In genomic region chr6:44249082-44249748, GRCh38 we compare ENCODE assay signal across 8 cellular contexts. TPM values are rescaled to one million over a fixed set of nuclear protein-coding genes. Genes with fewer than 3 reads are reported as not detected.
A peak's percentile ranks its signal among the peaks of the same experiment; 100 is the strongest.
DNase-seq lines count a peak whose midpoint lies in the region; ATAC-seq and TF ChIP-seq lines count a peak whose summit lies in the region.

No MANE protein-coding gene starts in this region.

- H3K4me1 ChIP-seq in IMR-90 (ENCODE audit: control insufficient read depth, insufficient read depth, low read length) (peaks cover 5% of the 10 kb centered on the region), mammary epithelial cell (ENCODE audit: insufficient read depth, low read length) (peaks cover 41% of the 10 kb centered on the region), muscle layer of duodenum (ENCODE audit: control insufficient read depth in 1 of 2, insufficient read depth in 2 of 2, low read length in 2 of 2) (peaks cover 4 to 29% of the 10 kb centered on the region in 2 donors), tibial nerve (peaks cover 0 to 62% (median 18%) of the 10 kb centered on the region in 4 donors)

- peak overlapping the region in 3 of 7 donors; percentile 6 to 95 (median 58) for H3K27ac Mint-ChIP-seq in CD14-positive monocyte

- H3K9me3 ChIP-seq in IMR-90 (ENCODE audit: control insufficient read depth, insufficient read depth, low read length) (no peaks in the 10 kb centered on the region), mammary epithelial cell (replicated peaks; ENCODE audit: insufficient read depth, low read length) (no peaks in the 10 kb centered on the region), muscle layer of duodenum (ENCODE audit: control insufficient read depth in 1 of 2, low read length in 2 of 2) (no peaks in the 10 kb centered on the region), tibial nerve (no peaks in the 10 kb centered on the region)

- intact Hi-C loops in IMR-90 (cut with micrococcal nuclease), result no loop called here
- intact Hi-C loops in mammary epithelial cell (cut with micrococcal nuclease), result no loop called here
- intact Hi-C loops in CD14-positive monocyte (cut with micrococcal nuclease), result loop anchor here in 1 of 2 donors (5.0 kb wide), 1 partner anchor 622 kb away; the partner anchor contains the start of gene GTPBP2

- H3K9me3 Mint-ChIP-seq in CD14-positive monocyte, result peaks cover 0 to 2% (median 0%) of the 10 kb centered on the region in 7 donors

- no peak overlapping the region for H3K27ac ChIP-seq in IMR-90 (ENCODE audit: insufficient read depth, low read length)
- no peak overlapping the region for H3K27ac ChIP-seq in mammary epithelial cell (ENCODE audit: insufficient read depth, low read depth, low read length)
- H3K27ac ChIP-seq in muscle layer of duodenum (ENCODE audit: low read length), result no peak overlapping the region
- peak overlapping the region in 2 of 4 donors; percentile 98 to 100 for H3K27ac ChIP-seq in tibial nerve

- no peak for ATAC-seq in IMR-90 (ENCODE audit: low read depth)

- H3K4ac ChIP-seq in IMR-90 (ENCODE audit: low read depth, low read length), result no peak overlapping the region

- peaks cover 44% of the 10 kb centered on the region for H3K36me3 ChIP-seq in IMR-90 (ENCODE audit: control insufficient read depth, insufficient read depth, low read length)
- peaks cover 55% of the 10 kb centered on the region for H3K36me3 ChIP-seq in mammary epithelial cell (ENCODE audit: insufficient read depth, low read length)
- H3K36me3 ChIP-seq in muscle layer of duodenum (ENCODE audit: control insufficient read depth in 1 of 2, insufficient read depth in 2 of 2, low read length in 2 of 2), result peaks cover 54 to 64% of the 10 kb centered on the region in 2 donors
- peaks cover 6 to 56% (median 27%) of the 10 kb centered on the region in 3 donors for H3K36me3 ChIP-seq in tibial nerve

- BruUV-seq in IMR-90 (replicated peaks; lab: Mats Ljungman, UMichigan) (no TSS peak), mammary epithelial cell (replicated peaks; lab: Mats Ljungman, UMichigan) (no TSS peak)

- no peak overlapping the region for H2BK120ac ChIP-seq in IMR-90 (ENCODE audit: low read depth, low read length)

- WGBS in IMR-90 (ENCODE audit: extremely low coverage in 2 of 2, insufficient read length in 1 of 2), 2 experiments, result 83% methylated on average over 2 of the region's 9 CpGs; no CpG with 5 or more reads in 1 of the 2 experiments
- 50% methylated on average over 8 of the region's 9 CpGs for WGBS in mammary epithelial cell (ENCODE audit: low coverage, missing lambda C conversion rate)
- WGBS in tibial nerve, 2 donors, result 84 to 88% methylated on average over 9 of the region's 9 CpGs

- TF ChIP-seq EP300 in tibial nerve (IDR thresholded peaks at IDR 0.05), result no peak

- H3K79me2 ChIP-seq in mammary epithelial cell (ENCODE audit: insufficient read depth, low read length), result peaks cover 73% of the 10 kb centered on the region

- H3K4me3 ChIP-seq in AG09309 (ENCODE audit: control insufficient read depth, low read depth, low read length) (peak overlapping the region; percentile 69), IMR-90 (ENCODE audit: insufficient read depth, low read depth, low read length) (no peak overlapping the region), mammary epithelial cell (replicated peaks in 1 of 3; ENCODE audit: insufficient read depth in 1 of 3, low read depth in 2 of 3, low read length in 3 of 3) (peak overlapping the region; percentile 75 to 89 (median 81)), muscle layer of duodenum (ENCODE audit: low read depth in 1 of 2, low read length in 2 of 2) (peak overlapping the region; percentile 87 to 100), tibial nerve (peak overlapping the region in 1 of 4 donors; percentile 73)

- H3K27me3 ChIP-seq in IMR-90 (ENCODE audit: control insufficient read depth, insufficient read depth, low read length) (no peaks in the 10 kb centered on the region), mammary epithelial cell (ENCODE audit: insufficient read depth, low read length) (no peaks in the 10 kb centered on the region), muscle layer of duodenum (ENCODE audit: low read depth, low read length) (no peaks in the 10 kb centered on the region), tibial nerve (no peaks in the 10 kb centered on the region)

- no peak for TF ChIP-seq RAD21 in IMR-90 (IDR thresholded peaks at IDR 0.05; ENCODE audit: low read length)

- no peak overlapping the region for H2AK5ac ChIP-seq in IMR-90 (ENCODE audit: low read depth, low read length)

- peaks cover 0 to 6% (median 0%) of the 10 kb centered on the region in 3 donors for H3K27me3 Mint-ChIP-seq in CD14-positive monocyte (ENCODE audit: low read depth in 3 of 3)

- H3K14ac ChIP-seq in IMR-90 (replicated peaks; ENCODE audit: low read depth, low read length), result no peak overlapping the region

- H4K91ac ChIP-seq in IMR-90 (ENCODE audit: insufficient read depth, low read depth, low read length), result no peak overlapping the region

- no peak overlapping the region for H2BK5ac ChIP-seq in IMR-90 (ENCODE audit: low read depth, low read length, poor library complexity, severe bottlenecking)

- H4K20me1 ChIP-seq in IMR-90 (ENCODE audit: insufficient read depth, low read length) (peaks cover 73% of the 10 kb centered on the region), mammary epithelial cell (ENCODE audit: insufficient read depth, low read length) (peaks cover 28% of the 10 kb centered on the region)

- H3K4me3 Mint-ChIP-seq in CD14-positive monocyte, result no peak overlapping the region

- H4K8ac ChIP-seq in IMR-90 (ENCODE audit: low read depth in 2 of 2, low read length in 2 of 2), result no peak overlapping the region

- TF ChIP-seq POLR2A in IMR-90 (IDR thresholded peaks at IDR 0.05; ENCODE audit: low read depth, low read length), result no peak
- no peak for TF ChIP-seq POLR2A in tibial nerve (IDR thresholded peaks at IDR 0.05)

- no peak for DNase-seq in AG09309 (ENCODE audit: low read depth)
- no peak for DNase-seq in IMR-90
- DNase-seq in mammary epithelial cell, result no peak
- DNase-seq in CD14-positive monocyte (ENCODE audit: low spot score), result no peak
- DNase-seq in NCI-H69 (lab: John Stamatoyannopoulos, UW), result no peak
- DNase-seq in tibial nerve (ENCODE audit: low spot score in 2 of 2), result no peak
- no peak for DNase-seq in inferior parietal cortex (ENCODE audit: extremely low spot score)

- no peak overlapping the region for H2BK15ac ChIP-seq in IMR-90 (ENCODE audit: low read depth, low read length)

- TF ChIP-seq CTCF in AG09309 (IDR thresholded peaks at IDR 0.05; ENCODE audit: control insufficient read depth, insufficient read depth, low read depth, low read length, missing control alignments) (no peak), IMR-90 (conservative IDR thresholded peaks at IDR 0.05; ENCODE audit: low read depth, low read length) (no peak), mammary epithelial cell (conservative IDR thresholded peaks at IDR 0.05 in 1 of 2, IDR thresholded peaks at IDR 0.05 in 1 of 2; ENCODE audit: extremely low read depth in 1 of 2, insufficient read depth in 1 of 2, low read depth in 1 of 2, low read length in 2 of 2) (no peak), CD14-positive monocyte (IDR thresholded peaks at IDR 0.05) (no peak), tibial nerve (IDR thresholded peaks at IDR 0.05) (no peak)

- H2AFZ ChIP-seq in IMR-90 (replicated peaks; ENCODE audit: low read length, poor library complexity) (no peak overlapping the region), mammary epithelial cell (ENCODE audit: low read depth, low read length) (no peak overlapping the region)

- H3K56ac ChIP-seq in IMR-90 (ENCODE audit: extremely low read depth, insufficient read depth, low read length), result no peak overlapping the region

- H4K5ac ChIP-seq in IMR-90 (ENCODE audit: low read depth, low read length), result no peak overlapping the region

- dilution Hi-C loops in IMR-90 (cut with HindIII; ENCODE audit: low sequenced_read_pairs, unreplicated experiment) (no loop called here), mammary epithelial cell (cut with HindIII; ENCODE audit: low sequenced_read_pairs) (no loop called here)

- peaks cover 56 to 58% of the 10 kb centered on the region in 2 donors for H3K36me3 Mint-ChIP-seq in CD14-positive monocyte

- no peak overlapping the region for H2AK9ac ChIP-seq in IMR-90 (replicated peaks; ENCODE audit: low read depth, low read length, poor library complexity)

- H3K79me1 ChIP-seq in IMR-90 (ENCODE audit: low read depth in 1 of 2, low read length in 2 of 2), result peaks cover 23 to 71% of the 10 kb centered on the region in 2 experiments

- in situ Hi-C loops in IMR-90 (cut with MboI; ENCODE audit: low sequenced_read_pairs), result no loop called here
- in situ Hi-C loops in mammary epithelial cell (cut with MboI; ENCODE audit: low sequenced_read_pairs in 2 of 2), result loop anchor here in 1 of 2 donors (25.0 kb wide), 1 partner anchor 162 kb away; no protein-coding TSS in a partner anchor

- H3K4me2 ChIP-seq in IMR-90 (ENCODE audit: low read depth, low read length), result no peak overlapping the region; the same call in 1 of the 2 replicates
- H3K4me2 ChIP-seq in mammary epithelial cell (ENCODE audit: insufficient read depth, low read depth, low read length), result peak overlapping the region; percentile 88

- peak overlapping the region; percentile 75 for H3K23ac ChIP-seq in IMR-90 (ENCODE audit: low read depth, low read length)

- H3K18ac ChIP-seq in IMR-90 (ENCODE audit: low read depth, low read length), result no peak overlapping the region

- no peak overlapping the region for H2BK20ac ChIP-seq in IMR-90 (ENCODE audit: low read depth, low read length)

- peak overlapping the region; percentile 9; the same call in 1 of the 2 replicates for H3K9ac ChIP-seq in IMR-90 (ENCODE audit: low read depth, low read length)
- H3K9ac ChIP-seq in mammary epithelial cell (ENCODE audit: insufficient read depth, low read length), result peak overlapping the region; percentile 100

- POLR2A ChIA-PET in IMR-90 (lab: Charles Lee; ENCODE audit: unreplicated experiment), result interaction anchor here (0.5 kb wide), 1 partner anchor 612 kb away, joined by 3 read pairs; no protein-coding TSS in a partner anchor

- peaks cover 18% of the 10 kb centered on the region for H3K9me1 ChIP-seq in IMR-90 (ENCODE audit: insufficient read depth, low read length)

- CTCF ChIA-PET in IMR-90 (lab: Yijun Ruan, JAX) (no interaction called here), mammary epithelial cell (lab: Charles Lee; ENCODE audit: low non-redundant PET) (no interaction called here)

- peaks cover 34% of the 10 kb centered on the region for H3K4me1 Mint-ChIP-seq in CD14-positive monocyte

RNA-seq across cellular contexts. Expression of gene HSP90AB1, which starts 2.3 kb away (rescaled TPM):
- total RNA-seq in IMR-90 (2012; rRNA removed) (1,307 and 1,440 TPM in 2 replicates), mammary epithelial cell (100 to 1,000 TPM; 872 to 986 TPM), tibial nerve (100 to 1,000 TPM; 485 to 580 (median 543) TPM)
- polyA plus RNA-seq in IMR-90 (2012; rRNA removed) (771 and 887 TPM in 2 replicates), mammary epithelial cell (1,054 TPM), CD14-positive monocyte (100 to 1,000 TPM; 119 to 145 TPM)
- polyA plus RNA-seq in IMR-90 (2012; cell fraction: cytosol; rRNA removed), result 246 and 656 TPM in 2 replicates
- polyA plus RNA-seq in IMR-90 (2012; cell fraction: nucleus; rRNA removed; ENCODE audit: low replicate concordance), result 158 and 414 TPM in 2 replicates
- polyA minus RNA-seq in mammary epithelial cell, result 1,190 TPM

RNA-seq across cellular contexts. Expression of gene SLC35B2, which starts 8.1 kb away (rescaled TPM):
- 41.7 and 51.4 TPM in 2 replicates for total RNA-seq in IMR-90 (2012; rRNA removed)
- polyA plus RNA-seq in IMR-90 (2012; rRNA removed), result 89.9 and 94.8 TPM in 2 replicates
- polyA plus RNA-seq in IMR-90 (2012; cell fraction: cytosol; rRNA removed), result 91.0 and 123 TPM in 2 replicates
- polyA plus RNA-seq in IMR-90 (2012; cell fraction: nucleus; rRNA removed; ENCODE audit: low replicate concordance), result 64.5 and 76.3 TPM in 2 replicates
- 10 to 100 TPM; 72.6 to 76.3 TPM for total RNA-seq in mammary epithelial cell
- 134 TPM for polyA plus RNA-seq in mammary epithelial cell
- polyA minus RNA-seq in mammary epithelial cell, result 104 TPM
- polyA plus RNA-seq in CD14-positive monocyte, result 10 to 100 TPM; 17.4 to 30.6 TPM
- 10 to 100 TPM; 28.0 to 34.1 (median 33.1) TPM for total RNA-seq in tibial nerve

RNA-seq across cellular contexts. Expression of gene NFKBIE, which starts 16.1 kb away (rescaled TPM):
- total RNA-seq in IMR-90 (2012; rRNA removed) (7.5 and 7.9 TPM in 2 replicates), mammary epithelial cell (10 to 100 TPM in 1 of 2 donors, 1 to 10 TPM in 1; 4.7 to 10.4 TPM), tibial nerve (10 to 100 TPM; 12.7 to 20.7 (median 16.0) TPM)
- polyA plus RNA-seq in IMR-90 (2012; rRNA removed) (13.0 and 16.7 TPM in 2 replicates), mammary epithelial cell (6.6 TPM), CD14-positive monocyte (10 to 100 TPM; 19.9 to 23.2 TPM)
- polyA plus RNA-seq in IMR-90 (2012; cell fraction: cytosol; rRNA removed), result 17.6 and 22.6 TPM in 2 replicates
- 14.5 and 23.0 TPM in 2 replicates for polyA plus RNA-seq in IMR-90 (2012; cell fraction: nucleus; rRNA removed; ENCODE audit: low replicate concordance)
- 2.8 TPM for polyA minus RNA-seq in mammary epithelial cell

RNA-seq across cellular contexts. Expression of gene TMEM151B, which starts 21.0 kb away (rescaled TPM):
- total RNA-seq in IMR-90 (2012; rRNA removed) (not detected in 2 replicates), mammary epithelial cell (not detected), tibial nerve (under 1 TPM in 1 of 4 donors, not detected in 3; 0.42 TPM)
- polyA plus RNA-seq in IMR-90 (2012; rRNA removed) (not detected in 2 replicates), mammary epithelial cell (0.01 TPM), CD14-positive monocyte (not detected)
- 0.01 TPM in 1 of 2 replicates, not detected in the other for polyA plus RNA-seq in IMR-90 (2012; cell fraction: cytosol; rRNA removed)
- polyA plus RNA-seq in IMR-90 (2012; cell fraction: nucleus; rRNA removed; ENCODE audit: low replicate concordance), result 0.06 and 0.15 TPM in 2 replicates
- polyA minus RNA-seq in mammary epithelial cell, result not detected

RNA-seq across cellular contexts. Expression of gene SLC29A1, which starts 25.8 kb away (rescaled TPM):
- 4.1 and 4.7 TPM in 2 replicates for total RNA-seq in IMR-90 (2012; rRNA removed)
- polyA plus RNA-seq in IMR-90 (2012; rRNA removed), result 22.1 and 23.2 TPM in 2 replicates
- polyA plus RNA-seq in IMR-90 (2012; cell fraction: cytosol; rRNA removed), result 20.7 and 23.2 TPM in 2 replicates
- 33.9 and 57.0 TPM in 2 replicates for polyA plus RNA-seq in IMR-90 (2012; cell fraction: nucleus; rRNA removed; ENCODE audit: low replicate concordance)
- 10 to 100 TPM; 45.7 to 55.5 TPM for total RNA-seq in mammary epithelial cell
- polyA plus RNA-seq in mammary epithelial cell, result 156 TPM
- polyA minus RNA-seq in mammary epithelial cell, result 157 TPM
- 10 to 100 TPM; 14.3 to 15.0 TPM for polyA plus RNA-seq in CD14-positive monocyte
- 10 to 100 TPM; 51.4 to 83.1 (median 63.8) TPM for total RNA-seq in tibial nerve
